ENCODE assay signal across 1 cellular context in genomic region chr4:3517731-3518510, GRCh38.
TF ChIP-seq lines count a peak whose summit lies in the region.

No MANE protein-coding gene starts in this region.

TF ChIP-seq in IMR-90, 13 proteins besides CTCF, POLR2A, EP300 and RAD21 (continued from another document):
- TF ChIP-seq, protein P1, sequence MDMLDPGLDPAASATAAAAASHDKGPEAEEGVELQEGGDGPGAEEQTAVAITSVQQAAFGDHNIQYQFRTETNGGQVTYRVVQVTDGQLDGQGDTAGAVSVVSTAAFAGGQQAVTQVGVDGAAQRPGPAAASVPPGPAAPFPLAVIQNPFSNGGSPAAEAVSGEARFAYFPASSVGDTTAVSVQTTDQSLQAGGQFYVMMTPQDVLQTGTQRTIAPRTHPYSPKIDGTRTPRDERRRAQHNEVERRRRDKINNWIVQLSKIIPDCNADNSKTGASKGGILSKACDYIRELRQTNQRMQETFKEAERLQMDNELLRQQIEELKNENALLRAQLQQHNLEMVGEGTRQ (IDR thresholded peaks at IDR 0.05; ENCODE audit: low read depth, low read length) = no peak
- TF ChIP-seq RFX5 (IDR thresholded peaks at IDR 0.05; ENCODE audit: low read depth, low read length) (no peak), SMC3 (IDR thresholded peaks at IDR 0.05; ENCODE audit: low read depth, low read length) (no peak), RCOR1 (IDR thresholded peaks at IDR 0.05; ENCODE audit: insufficient replicate concordance, low read length) (no peak), MXI1 (IDR thresholded peaks at IDR 0.05; ENCODE audit: borderline replicate concordance, low read depth, low read length) (no peak), NFE2L2 (IDR thresholded peaks at IDR 0.05; ENCODE audit: low read depth, low read length) (no peak), MAZ (IDR thresholded peaks at IDR 0.05; ENCODE audit: borderline replicate concordance, low read depth, low read length) (no peak), MAFK (IDR thresholded peaks at IDR 0.05; ENCODE audit: low read depth, low read length) (no peak)
